ENCODE assay signal across 26 cellular contexts in genomic region chr9:91680129-91680528, GRCh38.
"Had no signal": no experiment of that assay in that cellular context is flagged by ENCODE, and none has a peak within 500 bp of the region (broad histone marks: within the 10 kb centered on the region; RNA-seq: fewer than 3 reads in every experiment).

No MANE protein-coding gene starts in this region.

- H3K27ac Mint-ChIP-seq: activated naive CD8-positive, alpha-beta T cell; activated T-helper 2 cell treated with anti-CD3 and anti-CD28 coated beads, Interferon-gamma antibody, Interleukin-2, Interleukin-4, amounts not matched to agents 10 μg/mL and 5 μg/mL and 100 μg/mL, durations not matched to agents 14 hours and 24 hours and 36 hours; endodermal cell; nephron progenitor cell; WTC11 had no signal

- H3K9me3 ChIP-seq: heart right ventricle, lower lobe of right lung, mucosa of descending colon, thoracic aorta, upper lobe of left lung had no signal

- H2AFZ ChIP-seq: parathyroid adenoma had no signal

- DNase-seq: activated CD4-positive, alpha-beta T cell treated with anti-CD3 and anti-CD28 coated beads, Interleukin-2, amount 50 U/mL, for 48 hours; activated CD8-positive, alpha-beta memory T cell treated with anti-CD3 and anti-CD28 coated beads, Interleukin-2, amount 50 U/mL, for 48 hours; activated naive CD4-positive, alpha-beta T cell; activated T-cell treated with anti-CD3 and anti-CD28 coated beads, Interleukin-2, amount 50 U/mL, for 4 hours; amniotic stem cell; endodermal cell; foreskin fibroblast; heart right ventricle; lower lobe of right lung; mesendoderm; mucosa of descending colon; nephron progenitor cell; nucleus accumbens; stimulated activated CD4-positive, alpha-beta T cell treated with anti-CD3 and anti-CD28 coated beads, Interleukin-4, amount 100 ng/mL, for 1 hour; stimulated activated naive CD4-positive, alpha-beta T cell; T-helper 9 cell had no signal

- FAIRE-seq: bronchial epithelial cell, keratinocyte had no signal

- H3K36me3 ChIP-seq: heart right ventricle, lower lobe of right lung, thoracic aorta, upper lobe of left lung had no signal

- H3K27me3 ChIP-seq: upper lobe of left lung had no signal

- H3K4me3 ChIP-seq: coronary artery, heart right ventricle, lower lobe of right lung, mucosa of descending colon, thoracic aorta, upper lobe of left lung had no signal

- H3K27ac ChIP-seq: coronary artery, heart right ventricle, lower lobe of right lung, parathyroid adenoma, thoracic aorta, upper lobe of left lung had no signal

- H3K4me1 Mint-ChIP-seq: endodermal cell had no signal

- H3K36me3 Mint-ChIP-seq: activated naive CD8-positive, alpha-beta T cell; WTC11 had no signal

- H3K79me2 ChIP-seq: parathyroid adenoma had no signal

- H3K9ac ChIP-seq: parathyroid adenoma had no signal

- H3K9me3 Mint-ChIP-seq: activated T-cell treated with anti-CD3 and anti-CD28 coated beads, Interleukin-2, amount 50 U/mL, for 4 hours; activated T-helper 2 cell treated with anti-CD3 and anti-CD28 coated beads, Interferon-gamma antibody, Interleukin-2, Interleukin-4, amounts not matched to agents 10 μg/mL and 5 μg/mL and 100 μg/mL, durations not matched to agents 14 hours and 24 hours and 36 hours; endodermal cell; nephron progenitor cell; WTC11 had no signal

- H3K4me1 ChIP-seq: parathyroid adenoma had no signal

- ATAC-seq: activated T-cell treated with anti-CD3 and anti-CD28 coated beads, Interleukin-2, amount 50 U/mL, for 4 hours; heart right ventricle; lower lobe of right lung; mucosa of descending colon; sciatic nerve; WTC11 had no signal

- H3K4me3 Mint-ChIP-seq: activated naive CD8-positive, alpha-beta T cell; activated T-cell treated with anti-CD3 and anti-CD28 coated beads, Interleukin-2, amount 50 U/mL, for 4 hours; endodermal cell; nephron progenitor cell; WTC11 had no signal
